In the genomic region with DNA sequence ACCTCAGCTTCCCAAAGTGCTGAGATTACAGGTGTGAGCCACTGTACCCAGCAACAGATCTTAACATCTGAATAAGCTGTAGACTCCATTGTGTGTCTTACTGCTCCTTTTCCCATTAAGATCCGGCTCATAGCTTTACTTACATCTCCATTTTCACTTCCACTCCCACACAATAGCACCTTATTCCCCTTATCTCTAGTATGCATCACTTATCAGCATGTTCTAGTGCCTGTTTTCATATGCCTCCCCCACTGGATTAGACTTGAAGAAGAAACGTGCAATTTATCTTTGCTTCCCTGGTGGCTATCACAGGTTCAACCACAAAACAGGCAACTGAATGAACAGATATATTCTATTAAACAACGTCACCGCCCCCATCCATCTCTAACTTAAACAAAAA, we compare ENCODE assay signal across 17 cellular contexts. TPM values are rescaled to one million over a fixed set of nuclear protein-coding genes. Genes with fewer than 3 reads are reported as not detected.
DNase-seq lines count a peak whose midpoint lies in the region; ATAC-seq and TF ChIP-seq lines count a peak whose summit lies in the region.
"Had no signal": no experiment of that assay in that cellular context is flagged by ENCODE, and none has a peak within 500 bp of the region (broad histone marks: within the 10 kb centered on the region; RNA-seq: fewer than 3 reads in every experiment).

No MANE protein-coding gene starts in this region.

- CTCF ChIA-PET in CD8-positive, alpha-beta T cell (lab: Charles Lee), result interaction anchor here (0.6 to 3.8 kb wide), 4 partner anchors 24 to 661 kb away, joined by 3 to 17 read pairs (median 4); no protein-coding TSS in a partner anchor

- H3K4me3 Mint-ChIP-seq in natural killer cell (no peak overlapping the region), progenitor cell of endocrine pancreas (ENCODE audit: low read depth) (no peak overlapping the region)
- H3K4me3 Mint-ChIP-seq in natural killer cell treated with Interleukin-12 subunit alpha and Interleukin-12 subunit beta and Interleukin-15 and Interleukin-18, amount 100 ng/mL, for 72 hours, result no peak overlapping the region
- H3K4me3 Mint-ChIP-seq in central memory CD8-positive, alpha-beta T cell, result no peak overlapping the region
- H3K4me3 Mint-ChIP-seq in CD8-positive, alpha-beta T cell, result no peak overlapping the region
- H3K4me3 Mint-ChIP-seq: CD4-positive, alpha-beta memory T cell had no signal

- H3K36me3 ChIP-seq in CD8-positive, alpha-beta T cell (ENCODE audit: insufficient read depth, low read length), result peaks cover 62% of the 10 kb centered on the region

- no peak for ATAC-seq in natural killer cell
- no peak for ATAC-seq in natural killer cell treated with Interleukin-12 subunit alpha and Interleukin-12 subunit beta and Interleukin-15 and Interleukin-18, amount 100 ng/mL, for 72 hours
- ATAC-seq in central memory CD8-positive, alpha-beta T cell (replicated peaks; ENCODE audit: extremely low read depth, poor library complexity, severe bottlenecking), result no peak
- ATAC-seq in CD8-positive, alpha-beta T cell, result no peak

- in situ Hi-C loops in SK-MEL-5 (cut with HindIII; ENCODE audit: low pct_unique_long_range_greater_than_20kb, low sequenced_read_pairs), result no loop called here

- DNase-seq in natural killer cell, result no peak
- DNase-seq in natural killer cell treated with Interleukin-12 subunit alpha and Interleukin-12 subunit beta and Interleukin-15 and Interleukin-18, amount 100 ng/mL, for 72 hours (ENCODE audit: low spot score), result no peak
- DNase-seq in SK-MEL-5 (ENCODE audit: low read depth, low spot score), result peak; percentile 43
- DNase-seq in central memory CD8-positive, alpha-beta T cell (ENCODE audit: low spot score in 2 of 2), result no peak
- no peak for DNase-seq in progenitor cell of endocrine pancreas (ENCODE audit: low spot score, unreplicated experiment)
- no peak for DNase-seq in AML-193 (lab: John Stamatoyannopoulos, UW)
- no peak for DNase-seq in HT-29 (ENCODE audit: low spot score)
- DNase-seq in CD8-positive, alpha-beta T cell, result no peak
- DNase-seq: BE2C; CD4-positive, alpha-beta memory T cell; COR-L47; DMS153; DMS79 treated with DMSO at 0.1 percent for 48 hours; EL; KG1 had no signal

- H3K27me3 ChIP-seq in CD8-positive, alpha-beta T cell (ENCODE audit: insufficient read depth, low read length), result no peaks in the 10 kb centered on the region
- H3K27me3 ChIP-seq: BE2C had no signal

- H3K9me3 Mint-ChIP-seq in natural killer cell, result no peaks in the 10 kb centered on the region
- no peaks in the 10 kb centered on the region for H3K9me3 Mint-ChIP-seq in natural killer cell treated with Interleukin-12 subunit alpha and Interleukin-12 subunit beta and Interleukin-15 and Interleukin-18, amount 100 ng/mL, for 72 hours
- no peaks in the 10 kb centered on the region for H3K9me3 Mint-ChIP-seq in central memory CD8-positive, alpha-beta T cell
- H3K9me3 Mint-ChIP-seq in progenitor cell of endocrine pancreas (ENCODE audit: low read depth), result no peaks in the 10 kb centered on the region
- H3K9me3 Mint-ChIP-seq in CD8-positive, alpha-beta T cell, result no peaks in the 10 kb centered on the region
- H3K9me3 Mint-ChIP-seq: CD4-positive, alpha-beta memory T cell had no signal

- no peak overlapping the region for H3K4me3 ChIP-seq in CD8-positive, alpha-beta T cell (ENCODE audit: low read depth, low read length)
- H3K4me3 ChIP-seq: HAP-1 had no signal

- TF ChIP-seq CTCF in natural killer cell (IDR thresholded peaks at IDR 0.05) (no peak), progenitor cell of endocrine pancreas (IDR thresholded peaks at IDR 0.05; ENCODE audit: unreplicated experiment) (no peak)
- TF ChIP-seq CTCF in CD8-positive, alpha-beta T cell (IDR thresholded peaks at IDR 0.05), result no peak

- H3K4me1 ChIP-seq in CD8-positive, alpha-beta T cell (ENCODE audit: insufficient read depth, low read length), result no peaks in the 10 kb centered on the region
- H3K4me1 ChIP-seq: HAP-1 had no signal

- POLR2A ChIA-PET in CD8-positive, alpha-beta T cell (lab: Charles Lee), result interaction anchor here (0.6 kb wide), 1 partner anchor 89 kb away, joined by 3 read pairs; the partner anchor contains the start of genes CAGE1 and RIOK1

- no peak overlapping the region for H3K27ac ChIP-seq in CD8-positive, alpha-beta T cell (ENCODE audit: low read depth, low read length)
- H3K27ac ChIP-seq: C4-2B had no signal

- intact Hi-C loops in natural killer cell (cut with micrococcal nuclease), result no loop called here
- intact Hi-C loops in CD8-positive, alpha-beta T cell (cut with DNase I, micrococcal nuclease), result no loop called here

- H3K4me1 Mint-ChIP-seq in natural killer cell (peaks cover 25 to 38% of the 10 kb centered on the region in 2 donors), progenitor cell of endocrine pancreas (ENCODE audit: low read depth) (peaks cover 3% of the 10 kb centered on the region)
- H3K4me1 Mint-ChIP-seq in natural killer cell treated with Interleukin-12 subunit alpha and Interleukin-12 subunit beta and Interleukin-15 and Interleukin-18, amount 100 ng/mL, for 72 hours (ENCODE audit: low read depth in 2 of 2), result peaks cover 25 to 27% of the 10 kb centered on the region in 2 donors
- peaks cover 26% of the 10 kb centered on the region for H3K4me1 Mint-ChIP-seq in central memory CD8-positive, alpha-beta T cell
- peaks cover 31% of the 10 kb centered on the region for H3K4me1 Mint-ChIP-seq in CD8-positive, alpha-beta T cell (ENCODE audit: low read depth)

- H3K9me3 ChIP-seq in CD8-positive, alpha-beta T cell (ENCODE audit: low read length), result no peaks in the 10 kb centered on the region
- H3K9me3 ChIP-seq: BE2C, HAP-1 had no signal

- H3K36me3 Mint-ChIP-seq in natural killer cell (peaks cover 16% of the 10 kb centered on the region), progenitor cell of endocrine pancreas (ENCODE audit: insufficient read depth) (peaks cover 37% of the 10 kb centered on the region)
- peaks cover 38% of the 10 kb centered on the region for H3K36me3 Mint-ChIP-seq in natural killer cell treated with Interleukin-12 subunit alpha and Interleukin-12 subunit beta and Interleukin-15 and Interleukin-18, amount 100 ng/mL, for 72 hours
- peaks cover 82% of the 10 kb centered on the region for H3K36me3 Mint-ChIP-seq in central memory CD8-positive, alpha-beta T cell (ENCODE audit: insufficient read depth)
- H3K36me3 Mint-ChIP-seq in CD8-positive, alpha-beta T cell, result peaks cover 92% of the 10 kb centered on the region

- no peaks in the 10 kb centered on the region for H3K27me3 Mint-ChIP-seq in natural killer cell (ENCODE audit: low read depth in 2 of 2)
- H3K27me3 Mint-ChIP-seq in natural killer cell treated with Interleukin-12 subunit alpha and Interleukin-12 subunit beta and Interleukin-15 and Interleukin-18, amount 100 ng/mL, for 72 hours, result no peaks in the 10 kb centered on the region
- H3K27me3 Mint-ChIP-seq in central memory CD8-positive, alpha-beta T cell, result no peaks in the 10 kb centered on the region
- H3K27me3 Mint-ChIP-seq in progenitor cell of endocrine pancreas, result no peaks in the 10 kb centered on the region
- no peaks in the 10 kb centered on the region for H3K27me3 Mint-ChIP-seq in CD8-positive, alpha-beta T cell (ENCODE audit: low read depth)
- H3K27me3 Mint-ChIP-seq: CD4-positive, alpha-beta memory T cell had no signal

- H3K27ac Mint-ChIP-seq in natural killer cell (peak overlapping the region; percentile 16 to 47), progenitor cell of endocrine pancreas (peak overlapping the region; percentile 33)
- H3K27ac Mint-ChIP-seq in natural killer cell treated with Interleukin-12 subunit alpha and Interleukin-12 subunit beta and Interleukin-15 and Interleukin-18, amount 100 ng/mL, for 72 hours, result no peak overlapping the region
- H3K27ac Mint-ChIP-seq in central memory CD8-positive, alpha-beta T cell (ENCODE audit: low read depth), result peak overlapping the region; percentile 11
- H3K27ac Mint-ChIP-seq in CD8-positive, alpha-beta T cell, result no peak overlapping the region

RNA-seq across cellular contexts. Expression of gene SSR1, which starts 12.1 kb away (rescaled TPM):
- total RNA-seq in natural killer cell, result 10 to 100 TPM; 82.8 to 97.6 (median 93.1) TPM
- 100 to 1,000 TPM; 154 to 194 TPM for total RNA-seq in natural killer cell treated with Interleukin-12 subunit alpha and Interleukin-12 subunit beta and Interleukin-15 and Interleukin-18, amount 100 ng/mL, for 72 hours
- 231 and 238 TPM in 2 replicates for total RNA-seq in SK-MEL-5 (2014; rRNA removed; shearing (Covaris generic))
- 306 and 367 TPM in 2 replicates for polyA plus RNA-seq in SK-MEL-5 (2015; cell fraction: cytosol; rRNA removed)
- polyA plus RNA-seq in SK-MEL-5 (2015; cell fraction: nucleus; rRNA removed), result 58.1 and 63.5 TPM in 2 replicates
- total RNA-seq in progenitor cell of endocrine pancreas, result 112 and 113 TPM in 2 replicates
- 33.4 and 34.6 TPM in 2 replicates for total RNA-seq in HT-29 (2014; rRNA removed; shearing (Covaris generic))
- 10 to 100 TPM; 40.5 to 42.5 TPM for total RNA-seq in CD8-positive, alpha-beta T cell

Comparison
In these comparisons a context has a peak if more than half of its experiments do, and no peak if none do; other contexts are left out.
1. H3K27ac Mint-ChIP-seq: peak in natural killer cell (2 of 2), central memory CD8-positive, alpha-beta T cell (single experiment) and progenitor cell of endocrine pancreas (single experiment); none in natural killer cell treated with Interleukin-12 subunit alpha and Interleukin-12 subunit beta and Interleukin-15 and Interleukin-18, amount 100 ng/mL, for 72 hours (0 of 2) and CD8-positive, alpha-beta T cell (single experiment).